In the genomic region with DNA sequence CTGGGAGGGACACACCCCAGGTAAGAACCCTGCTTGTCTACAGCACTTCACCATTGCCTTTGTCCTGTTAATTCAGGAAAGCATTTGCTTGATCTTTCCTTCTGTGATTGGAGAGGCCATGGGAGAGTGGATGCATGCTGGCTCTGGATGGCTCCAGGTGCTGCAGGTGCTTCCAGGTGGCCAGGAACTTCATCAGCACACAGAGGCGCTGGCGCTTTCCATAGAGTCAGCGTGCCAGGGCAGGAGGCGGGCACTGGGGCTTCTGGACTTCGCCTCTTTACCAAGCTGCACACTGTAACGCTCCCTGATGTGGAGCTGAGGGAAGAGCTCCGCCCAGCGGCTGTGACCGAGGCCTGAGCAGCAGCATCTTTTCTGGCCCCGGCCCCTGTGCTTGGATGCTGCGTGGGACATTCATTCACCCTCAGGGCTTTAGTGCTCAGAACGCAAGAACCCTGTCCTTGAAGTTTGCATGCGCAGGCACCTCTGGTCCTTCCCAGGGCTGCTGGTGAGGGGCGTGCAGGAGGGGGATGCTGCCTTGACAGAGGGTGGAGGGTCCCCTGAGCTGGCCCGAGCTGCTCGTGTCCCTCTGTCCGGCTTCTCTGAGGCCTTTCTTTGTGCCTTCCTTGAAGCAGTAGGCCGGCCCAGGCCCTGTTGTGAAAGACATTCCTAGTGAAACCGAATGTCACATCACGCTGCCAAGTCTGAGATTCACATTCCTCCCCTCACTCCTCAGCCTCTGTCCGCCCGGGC, we compare ENCODE assay signal across 8 cellular contexts. TPM values are rescaled to one million over a fixed set of nuclear protein-coding genes. Genes with fewer than 3 reads are reported as not detected.
A peak's percentile ranks its signal among the peaks of the same experiment; 100 is the strongest.
DNase-seq lines count a peak whose midpoint lies in the region; ATAC-seq and TF ChIP-seq lines count a peak whose summit lies in the region.

No MANE protein-coding gene starts in this region.

- no TSS peak for BruUV-seq in A673 (replicated peaks; lab: Mats Ljungman, UMichigan)

- DNase-seq in DMS153 (lab: John Stamatoyannopoulos, UW) (peak; percentile 81), NCI-H345 (lab: John Stamatoyannopoulos, UW) (peak; percentile 85), A673 (ENCODE audit: low spot score) (no peak), omental fat pad (ENCODE audit: low spot score) (no peak)

- intact Hi-C loops in A673 (cut with micrococcal nuclease; ENCODE audit: unreplicated experiment), result no loop called here

- no peak overlapping the region for H3K4me3 ChIP-seq in neutrophil (ENCODE audit: low read depth in 1 of 2, low read length in 1 of 2)
- no peak overlapping the region for H3K4me3 ChIP-seq in A673 (ENCODE audit: low read depth, low read length, poor library complexity, severe bottlenecking)

- H3K9me3 ChIP-seq in neutrophil (no peaks in the 10 kb centered on the region), A673 (ENCODE audit: low read depth, low read length, poor library complexity, severe bottlenecking) (no peaks in the 10 kb centered on the region)

- peak overlapping the region; percentile 95 for H3K27ac ChIP-seq in neutrophil
- H3K27ac ChIP-seq in A673 (ENCODE audit: low read depth, low read length, poor library complexity, severe bottlenecking), result no peak overlapping the region

- TF ChIP-seq CTCF in neutrophil (IDR thresholded peaks at IDR 0.05) (no peak), A673 (conservative IDR thresholded peaks at IDR 0.05; ENCODE audit: low read depth, low read length) (no peak), omental fat pad (IDR thresholded peaks at IDR 0.05) (no peak)

- POLR2A ChIA-PET in A673 (lab: Charles Lee; ENCODE audit: low non-redundant PET), result no interaction called here

- CTCF ChIA-PET in A673 (lab: Charles Lee), result no interaction called here

- peaks cover 22% of the 10 kb centered on the region for H3K36me3 ChIP-seq in neutrophil
- no peaks in the 10 kb centered on the region for H3K36me3 ChIP-seq in A673 (ENCODE audit: insufficient read depth, low read length, poor library complexity, severe bottlenecking)

- ATAC-seq in esophagus mucosa (peak; percentile 1), GM18873 (IDR thresholded peaks at IDR 0.05; ENCODE audit: low FRiP score, unreplicated experiment) (no peak), HG03520 (IDR thresholded peaks at IDR 0.05; ENCODE audit: unreplicated experiment) (no peak), omental fat pad (ENCODE audit: low FRiP score) (no peak)

- H3K27me3 ChIP-seq in neutrophil (no peaks in the 10 kb centered on the region), A673 (replicated peaks; ENCODE audit: insufficient read depth, low read depth, low read length, poor library complexity) (peaks cover 12% of the 10 kb centered on the region)

- H3K4me1 ChIP-seq in neutrophil (ENCODE audit: control insufficient read depth in 1 of 2, insufficient read depth in 1 of 2, low read depth in 1 of 2, low read length in 1 of 2), result peaks cover 48 to 55% of the 10 kb centered on the region in 2 experiments
- no peaks in the 10 kb centered on the region for H3K4me1 ChIP-seq in A673 (ENCODE audit: insufficient read depth, low read length, poor library complexity, severe bottlenecking)

RNA-seq across cellular contexts. Expression of a gene that starts 1.6 kb away (rescaled TPM):
- total RNA-seq in esophagus mucosa, result 4.2 TPM
- total RNA-seq in A673 (2021), result not detected in 2 replicates
- total RNA-seq in omental fat pad, result 10 to 100 TPM; 11.9 to 39.6 (median 28.7) TPM

RNA-seq across cellular contexts. Expression of a gene that starts 43.6 kb away (rescaled TPM):
- total RNA-seq in esophagus mucosa (23.3 TPM), A673 (2021) (not detected in 2 replicates), omental fat pad (1 to 10 TPM in 2 of 4 donors, under 1 TPM in 1, not detected in 1; 0.72 to 1.8 (median 1.2) TPM)

Comparison
In these comparisons a context has a peak if more than half of its experiments do, and no peak if none do; other contexts are left out.
1. DNase-seq: peak in DMS153 (single experiment) and NCI-H345 (single experiment); none in A673 (single experiment) and omental fat pad (single experiment).